Comparison of ENCODE assay signal across 11 cellular contexts in the genomic region with DNA sequence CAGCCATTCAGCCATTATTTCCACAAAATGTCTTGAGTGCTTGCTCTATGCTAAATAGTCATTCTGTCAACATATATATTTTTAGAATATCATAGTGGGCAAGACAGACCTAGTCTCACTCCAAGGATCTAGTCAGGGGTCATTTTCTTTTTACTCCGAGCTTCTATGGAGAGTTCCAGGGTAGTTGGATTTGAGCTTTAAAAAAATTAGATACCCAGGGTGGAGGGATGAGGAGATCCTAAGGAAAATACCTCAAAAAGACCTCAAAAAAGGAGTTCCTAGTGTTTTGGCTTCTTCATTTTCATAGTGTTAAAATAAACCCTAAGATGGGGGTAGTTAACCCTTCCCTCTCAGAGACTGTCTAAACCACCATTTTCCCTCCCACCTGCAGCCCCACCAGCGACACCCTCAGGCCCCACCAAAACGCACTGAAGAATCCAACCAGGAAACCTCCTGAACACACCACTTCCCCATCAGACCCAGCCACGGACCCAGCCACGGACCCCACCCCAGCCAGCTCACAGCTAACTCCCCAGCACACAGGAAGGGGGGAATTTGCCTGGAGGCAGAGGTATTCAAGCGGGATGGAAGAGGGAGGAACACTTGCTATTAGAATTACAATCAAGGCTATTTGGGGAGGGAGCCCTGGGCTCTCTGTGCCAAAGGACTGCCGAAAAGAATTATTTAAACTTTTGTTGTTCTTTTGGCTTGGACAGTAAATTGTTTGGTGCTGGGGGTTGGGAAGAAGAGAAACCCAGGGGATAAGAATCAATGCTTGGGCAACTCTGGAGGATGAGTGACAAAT. TPM values are rescaled to one million over a fixed set of nuclear protein-coding genes. Genes with fewer than 3 reads are reported as not detected.
DNase-seq lines count a peak whose midpoint lies in the region; ATAC-seq, FAIRE-seq and TF ChIP-seq lines count a peak whose summit lies in the region.
"Had no signal": no experiment of that assay in that cellular context is flagged by ENCODE, and none has a peak within 500 bp of the region (broad histone marks: within the 10 kb centered on the region; RNA-seq: fewer than 3 reads in every experiment).

No MANE protein-coding gene starts in this region.

- no peaks in the 10 kb centered on the region for H3K36me3 ChIP-seq in BLaER1
- peaks cover 0 to 3% of the 10 kb centered on the region in 2 experiments; a peak in 1 of 4 replicates for H3K36me3 ChIP-seq in HCT116 (ENCODE audit: control insufficient read depth in 1 of 2, insufficient read depth in 2 of 2, low read length in 2 of 2)
- H3K36me3 ChIP-seq in keratinocyte (ENCODE audit: control insufficient read depth in 2 of 2, extremely low read depth in 1 of 2, insufficient read depth in 2 of 2, low read length in 2 of 2) = peaks cover 0 to 2% of the 10 kb centered on the region in 2 experiments
- H3K36me3 ChIP-seq in suprapubic skin = no peaks in the 10 kb centered on the region

- H2AFZ ChIP-seq in HCT116 (ENCODE audit: low read depth, low read length, poor library complexity, severe bottlenecking) (no peak overlapping the region), keratinocyte (ENCODE audit: control insufficient read depth, low read length) (no peak overlapping the region)

- no peaks in the 10 kb centered on the region; the same call in none of the 2 replicates for H4K20me1 ChIP-seq in BLaER1
- H4K20me1 ChIP-seq in HCT116 (ENCODE audit: insufficient read depth) = no peaks in the 10 kb centered on the region
- H4K20me1 ChIP-seq in keratinocyte (ENCODE audit: control insufficient read depth, extremely low read depth, insufficient read depth, low read length) = no peaks in the 10 kb centered on the region

- BruUV-seq in HCT116 (replicated peaks; lab: Mats Ljungman, UMichigan) = TSS peak; percentile 52

- no peak for ATAC-seq in HCT116

- TF ChIP-seq CTCF in HCT116 (IDR thresholded peaks at IDR 0.05 in 2 of 3, conservative IDR thresholded peaks at IDR 0.05 in 1 of 3; ENCODE audit: borderline replicate concordance in 1 of 3, insufficient read depth in 1 of 3, low read depth in 2 of 3, low read length in 2 of 3) (no peak), keratinocyte (optimal IDR thresholded peaks at IDR 0.05 in 1 of 3, IDR thresholded peaks at IDR 0.05 in 1 of 3, conservative IDR thresholded peaks at IDR 0.05 in 1 of 3; ENCODE audit: extremely low read depth in 1 of 3, insufficient read depth in 2 of 3, low read length in 3 of 3) (no peak), suprapubic skin (IDR thresholded peaks at IDR 0.05) (no peak)

- H3K27me3 Mint-ChIP-seq in activated T-helper 1 cell treated with anti-CD3 and anti-CD28 coated beads, Interleukin-12 subunit alpha, Interleukin-12 subunit beta, Interleukin-2, Interleukin-4 antibody, amounts not matched to agents 30 ng/mL and 10 ng/mL and 1 ng/mL, durations not matched to agents 14 hours and 24 hours and 36 hours (ENCODE audit: insufficient read depth) = peaks cover 48% of the 10 kb centered on the region

- H3K9me3 ChIP-seq in BLaER1 = no peaks in the 10 kb centered on the region
- no peaks in the 10 kb centered on the region for H3K9me3 ChIP-seq in HCT116 (ENCODE audit: control insufficient read depth in 1 of 2, insufficient read depth in 1 of 2, low read depth in 1 of 2, low read length in 2 of 2)
- no peaks in the 10 kb centered on the region for H3K9me3 ChIP-seq in keratinocyte (ENCODE audit: control insufficient read depth, low read depth, low read length)
- no peaks in the 10 kb centered on the region for H3K9me3 ChIP-seq in suprapubic skin

- H3K79me2 ChIP-seq in HCT116 (ENCODE audit: insufficient read depth, low read length) (peaks cover 32% of the 10 kb centered on the region), keratinocyte (ENCODE audit: control insufficient read depth, insufficient read depth, low read length) (peaks cover 44% of the 10 kb centered on the region)

- H3K9ac ChIP-seq in BLaER1 (no peak overlapping the region), HCT116 (ENCODE audit: low read length) (peak overlapping the region; percentile 88), keratinocyte (ENCODE audit: control insufficient read depth, extremely low read depth, insufficient read depth, low read length) (peak overlapping the region; percentile 94)

- DNase-seq in HCT116 (ENCODE audit: low read depth, low spot score) (no peak), keratinocyte (ENCODE audit: low read depth, low spot score) (no peak), NCI-H2029 treated with DMSO at 0.1 percent for 48 hours (lab: John Stamatoyannopoulos, UW) (no peak), H54 (ENCODE audit: insufficient read length, low spot score) (no peak), suprapubic skin (ENCODE audit: low spot score in 2 of 2) (no peak), EL (no peak)
- DNase-seq in activated T-helper 1 cell treated with anti-CD3 and anti-CD28 coated beads, Interleukin-12 subunit alpha, Interleukin-12 subunit beta, Interleukin-2, Interleukin-4 antibody, amounts not matched to agents 30 ng/mL and 10 ng/mL and 1 ng/mL, durations not matched to agents 14 hours and 24 hours and 36 hours (ENCODE audit: low spot score) = no peak
- DNase-seq: NCI-H2107, occipital lobe had no signal

- peak overlapping the region; percentile 100 for H3K4me2 ChIP-seq in BLaER1
- peak overlapping the region; percentile 97 for H3K4me2 ChIP-seq in HCT116 (ENCODE audit: low read length)
- peak overlapping the region; percentile 98 for H3K4me2 ChIP-seq in keratinocyte (ENCODE audit: control insufficient read depth, extremely low read depth, insufficient read depth, low read depth, low read length)

- FAIRE-seq in keratinocyte (lab: Jason Lieb, UNC) (no peak), H54 (lab: Jason Lieb, UNC) (no peak)
- FAIRE-seq: frontal cortex had no signal

- no peak overlapping the region for H3K27ac ChIP-seq in BLaER1
- H3K27ac ChIP-seq in HCT116 (ENCODE audit: low read depth, low read length) = peak overlapping the region; percentile 82; the same call in 1 of the 2 replicates
- peak overlapping the region; percentile 96 for H3K27ac ChIP-seq in keratinocyte (ENCODE audit: control insufficient read depth, insufficient read depth, low read length)
- H3K27ac ChIP-seq in suprapubic skin = no peak overlapping the region

- no peaks in the 10 kb centered on the region for H3K9me2 ChIP-seq in HCT116 (ENCODE audit: insufficient read depth)

- no peak for TF ChIP-seq EP300 in suprapubic skin (IDR thresholded peaks at IDR 0.05)

- POLR2A ChIA-PET in HCT116 (lab: Charles Lee) = interaction anchor here (0.8 kb wide), 1 partner anchor 14 kb away, joined by 3 read pairs; no protein-coding TSS in a partner anchor

- no peaks in the 10 kb centered on the region for H3K9me1 ChIP-seq in keratinocyte (ENCODE audit: control insufficient read depth, extremely low read depth, insufficient read depth, low read length)

- CTCF ChIA-PET in HCT116 (lab: Charles Lee) = no interaction called here

- intact Hi-C loops in HCT116 (cut with micrococcal nuclease) = no loop called here
- intact Hi-C loops in activated T-helper 1 cell treated with anti-CD3 and anti-CD28 coated beads, Interleukin-12 subunit alpha, Interleukin-12 subunit beta, Interleukin-2, Interleukin-4 antibody, amounts not matched to agents 30 ng/mL and 10 ng/mL and 1 ng/mL, durations not matched to agents 14 hours and 24 hours and 36 hours (cut with micrococcal nuclease) = no loop called here

- WGBS in suprapubic skin = 46% methylated on average over 7 of the region's 7 CpGs

- H3K4me3 Mint-ChIP-seq in activated T-helper 1 cell treated with anti-CD3 and anti-CD28 coated beads, Interleukin-12 subunit alpha, Interleukin-12 subunit beta, Interleukin-2, Interleukin-4 antibody, amounts not matched to agents 30 ng/mL and 10 ng/mL and 1 ng/mL, durations not matched to agents 14 hours and 24 hours and 36 hours = peak overlapping the region; percentile 74

- dilution Hi-C loops in keratinocyte (cut with MboI; ENCODE audit: extremely low pct_ligation_motif_present, low sequenced_read_pairs) = no loop called here

- peaks cover 51% of the 10 kb centered on the region for H3K27me3 ChIP-seq in BLaER1
- no peaks in the 10 kb centered on the region for H3K27me3 ChIP-seq in HCT116 (ENCODE audit: insufficient read depth, low read length)
- H3K27me3 ChIP-seq in keratinocyte (ENCODE audit: control insufficient read depth, extremely low read depth, insufficient read depth, low read length) = no peaks in the 10 kb centered on the region
- peaks cover 14% of the 10 kb centered on the region for H3K27me3 ChIP-seq in suprapubic skin

- RAD21 ChIA-PET in HCT116 (lab: Charles Lee; ENCODE audit: low non-redundant PET in 1 of 2, low total read pairs in 2 of 2, uncharacterized antibody in 2 of 2, unreplicated experiment in 2 of 2) = no interaction called here

- no peak for TF ChIP-seq RAD21 in HCT116 (IDR thresholded peaks at IDR 0.05; ENCODE audit: low read depth)

- H3K4me1 ChIP-seq in BLaER1 (peaks cover 31% of the 10 kb centered on the region), HCT116 (ENCODE audit: control insufficient read depth in 1 of 2, insufficient read depth in 2 of 2, low read length in 2 of 2) (peaks cover 26 to 46% of the 10 kb centered on the region in 2 experiments), keratinocyte (ENCODE audit: control insufficient read depth, extremely low read depth, insufficient read depth, low read length) (peaks cover 61% of the 10 kb centered on the region), suprapubic skin (peaks cover 51% of the 10 kb centered on the region)

- H3K9me3 Mint-ChIP-seq in activated T-helper 1 cell treated with anti-CD3 and anti-CD28 coated beads, Interleukin-12 subunit alpha, Interleukin-12 subunit beta, Interleukin-2, Interleukin-4 antibody, amounts not matched to agents 30 ng/mL and 10 ng/mL and 1 ng/mL, durations not matched to agents 14 hours and 24 hours and 36 hours = no peaks in the 10 kb centered on the region

- H3K4me1 Mint-ChIP-seq in activated T-helper 1 cell treated with anti-CD3 and anti-CD28 coated beads, Interleukin-12 subunit alpha, Interleukin-12 subunit beta, Interleukin-2, Interleukin-4 antibody, amounts not matched to agents 30 ng/mL and 10 ng/mL and 1 ng/mL, durations not matched to agents 14 hours and 24 hours and 36 hours (ENCODE audit: low read depth) = peaks cover 24% of the 10 kb centered on the region

- H3K4me3 ChIP-seq in BLaER1 (no peak overlapping the region), HCT116 (replicated peaks in 1 of 2; ENCODE audit: low read depth in 1 of 2, low read length in 2 of 2) (peak overlapping the region; percentile 72 to 78), keratinocyte (ENCODE audit: control insufficient read depth in 2 of 3, extremely low read depth in 1 of 3, insufficient read depth in 2 of 3, low read depth in 1 of 3, low read length in 3 of 3) (peak overlapping the region; percentile 57 to 92 (median 80)), suprapubic skin (no peak overlapping the region)

- H3K27ac Mint-ChIP-seq in activated T-helper 1 cell treated with anti-CD3 and anti-CD28 coated beads, Interleukin-12 subunit alpha, Interleukin-12 subunit beta, Interleukin-2, Interleukin-4 antibody, amounts not matched to agents 30 ng/mL and 10 ng/mL and 1 ng/mL, durations not matched to agents 14 hours and 24 hours and 36 hours = no peak overlapping the region

- H3K36me3 Mint-ChIP-seq in activated T-helper 1 cell treated with anti-CD3 and anti-CD28 coated beads, Interleukin-12 subunit alpha, Interleukin-12 subunit beta, Interleukin-2, Interleukin-4 antibody, amounts not matched to agents 30 ng/mL and 10 ng/mL and 1 ng/mL, durations not matched to agents 14 hours and 24 hours and 36 hours (ENCODE audit: low read depth) = peaks cover 3% of the 10 kb centered on the region

- TF ChIP-seq POLR2A in HCT116 (IDR thresholded peaks at IDR 0.05; ENCODE audit: borderline replicate concordance, extremely low read depth, insufficient read depth, insufficient read length) (no peak), H54 (IDR thresholded peaks at IDR 0.05; ENCODE audit: low read depth, low read length) (no peak), suprapubic skin (IDR thresholded peaks at IDR 0.05) (no peak)

RNA-seq across cellular contexts. Expression of a gene that starts 2.2 kb away (rescaled TPM):
- 51.5 TPM for total RNA-seq in HCT116 (2021; ENCODE audit: unreplicated experiment)
- polyA plus RNA-seq in HCT116 (2012) = 31.7 and 44.1 TPM in 2 replicates
- total RNA-seq in activated T-helper 1 cell treated with anti-CD3 and anti-CD28 coated beads, Interleukin-12 subunit alpha, Interleukin-12 subunit beta, Interleukin-2, Interleukin-4 antibody, amounts not matched to agents 30 ng/mL and 10 ng/mL and 1 ng/mL, durations not matched to agents 14 hours and 24 hours and 36 hours = 6.9 and 8.1 TPM in 2 replicates
- 20.9 to 49.7 TPM (median 33.6 TPM) in 3 replicates for polyA plus RNA-seq in keratinocyte
- 12.1 TPM for polyA plus RNA-seq in keratinocyte (2011; ENCODE audit: low read depth)
- 20.1 and 31.5 TPM in 2 replicates for polyA plus RNA-seq in keratinocyte (2011; cell fraction: cytosol; rRNA removed)
- 31.1 and 41.0 TPM in 2 replicates for polyA plus RNA-seq in keratinocyte (2011; cell fraction: nucleus; rRNA removed)
- 25.3 and 57.1 TPM in 2 replicates for polyA plus RNA-seq in keratinocyte (2012; ENCODE audit: low replicate concordance)
- 23.2 to 57.2 TPM (median 36.7 TPM) in 3 replicates for polyA minus RNA-seq in keratinocyte
- 34.0 TPM for polyA minus RNA-seq in keratinocyte (2011; cell fraction: cytosol; rRNA and poly(A)+ RNA removed)
- polyA minus RNA-seq in keratinocyte (2011; cell fraction: nucleus; rRNA and poly(A)+ RNA removed) = 13.2 TPM in 2 replicates
- total RNA-seq in suprapubic skin = 1 to 10 TPM; 5.6 to 7.1 (median 6.3) TPM

Comparison
In these comparisons a context has a peak if more than half of its experiments do, and no peak if none do; other contexts are left out.
1. H3K27ac ChIP-seq: peak in HCT116 (single experiment) and keratinocyte (single experiment); none in BLaER1 (single experiment) and suprapubic skin (single experiment).
2. H3K4me3 ChIP-seq: peak in HCT116 (2 of 2) and keratinocyte (3 of 3); none in BLaER1 (single experiment) and suprapubic skin (single experiment).
3. Peak in every context shown above with its lines, with median percentiles within 50 percentile points of each other: H3K4me2 ChIP-seq.